1 cellular context compared by ENCODE assay signal in the genomic region with DNA sequence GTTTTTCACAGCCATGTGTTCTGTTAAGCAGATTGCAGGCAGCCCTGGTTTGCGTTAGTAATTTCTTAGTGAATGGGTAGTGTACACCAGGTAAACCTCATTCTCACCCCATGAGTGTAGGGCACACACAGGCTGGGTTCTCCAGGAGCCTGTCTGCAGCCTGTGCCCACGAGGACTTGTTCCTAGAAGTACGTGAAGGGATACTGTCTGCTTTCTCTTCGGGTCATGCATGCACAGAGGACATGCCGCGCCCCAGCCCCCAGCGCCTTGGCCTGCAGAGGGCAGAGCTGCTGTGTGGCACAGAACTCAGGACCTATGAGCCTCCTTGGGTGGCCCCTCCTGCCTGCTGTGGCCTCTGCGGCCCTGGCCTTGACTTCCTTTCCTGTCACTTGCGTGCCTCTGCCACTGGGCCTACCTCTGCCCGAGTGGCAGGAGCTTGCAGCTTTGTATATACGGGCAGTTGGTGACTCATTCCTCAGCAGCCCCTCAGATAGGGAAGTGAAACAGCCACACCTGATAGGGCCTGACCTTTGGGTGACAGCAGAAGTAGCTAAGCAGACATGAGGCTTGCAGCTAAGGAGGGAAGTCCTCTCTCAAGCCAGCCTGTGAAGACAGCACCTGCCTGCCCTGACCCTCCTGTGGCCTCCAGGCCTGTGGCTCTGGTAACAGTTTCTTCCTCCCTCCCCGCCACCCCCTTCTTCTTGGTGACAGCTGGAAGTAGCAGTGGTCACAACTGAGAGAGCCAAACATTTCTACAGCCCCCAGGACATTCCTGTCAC.
TF ChIP-seq lines count a peak whose summit lies in the region.

No MANE protein-coding gene starts in this region.

TF ChIP-seq in HepG2, 621 proteins besides CTCF, POLR2A, EP300 and RAD21 (continued from another document and continues in another):
- TF ChIP-seq, protein P1, sequence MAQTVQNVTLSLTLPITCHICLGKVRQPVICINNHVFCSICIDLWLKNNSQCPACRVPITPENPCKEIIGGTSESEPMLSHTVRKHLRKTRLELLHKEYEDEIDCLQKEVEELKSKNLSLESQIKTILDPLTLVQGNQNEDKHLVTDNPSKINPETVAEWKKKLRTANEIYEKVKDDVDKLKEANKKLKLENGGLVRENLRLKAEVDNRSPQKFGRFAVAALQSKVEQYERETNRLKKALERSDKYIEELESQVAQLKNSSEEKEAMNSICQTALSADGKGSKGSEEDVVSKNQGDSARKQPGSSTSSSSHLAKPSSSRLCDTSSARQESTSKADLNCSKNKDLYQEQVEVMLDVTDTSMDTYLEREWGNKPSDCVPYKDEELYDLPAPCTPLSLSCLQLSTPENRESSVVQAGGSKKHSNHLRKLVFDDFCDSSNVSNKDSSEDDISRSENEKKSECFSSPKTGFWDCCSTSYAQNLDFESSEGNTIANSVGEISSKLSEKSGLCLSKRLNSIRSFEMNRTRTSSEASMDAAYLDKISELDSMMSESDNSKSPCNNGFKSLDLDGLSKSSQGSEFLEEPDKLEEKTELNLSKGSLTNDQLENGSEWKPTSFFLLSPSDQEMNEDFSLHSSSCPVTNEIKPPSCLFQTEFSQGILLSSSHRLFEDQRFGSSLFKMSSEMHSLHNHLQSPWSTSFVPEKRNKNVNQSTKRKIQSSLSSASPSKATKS (CRISPR knock-in tag; IDR thresholded peaks at IDR 0.05): 0 out of 2 replicates have a peak, but pooled peaks have one; percentile 33
- TF ChIP-seq, protein P2, sequence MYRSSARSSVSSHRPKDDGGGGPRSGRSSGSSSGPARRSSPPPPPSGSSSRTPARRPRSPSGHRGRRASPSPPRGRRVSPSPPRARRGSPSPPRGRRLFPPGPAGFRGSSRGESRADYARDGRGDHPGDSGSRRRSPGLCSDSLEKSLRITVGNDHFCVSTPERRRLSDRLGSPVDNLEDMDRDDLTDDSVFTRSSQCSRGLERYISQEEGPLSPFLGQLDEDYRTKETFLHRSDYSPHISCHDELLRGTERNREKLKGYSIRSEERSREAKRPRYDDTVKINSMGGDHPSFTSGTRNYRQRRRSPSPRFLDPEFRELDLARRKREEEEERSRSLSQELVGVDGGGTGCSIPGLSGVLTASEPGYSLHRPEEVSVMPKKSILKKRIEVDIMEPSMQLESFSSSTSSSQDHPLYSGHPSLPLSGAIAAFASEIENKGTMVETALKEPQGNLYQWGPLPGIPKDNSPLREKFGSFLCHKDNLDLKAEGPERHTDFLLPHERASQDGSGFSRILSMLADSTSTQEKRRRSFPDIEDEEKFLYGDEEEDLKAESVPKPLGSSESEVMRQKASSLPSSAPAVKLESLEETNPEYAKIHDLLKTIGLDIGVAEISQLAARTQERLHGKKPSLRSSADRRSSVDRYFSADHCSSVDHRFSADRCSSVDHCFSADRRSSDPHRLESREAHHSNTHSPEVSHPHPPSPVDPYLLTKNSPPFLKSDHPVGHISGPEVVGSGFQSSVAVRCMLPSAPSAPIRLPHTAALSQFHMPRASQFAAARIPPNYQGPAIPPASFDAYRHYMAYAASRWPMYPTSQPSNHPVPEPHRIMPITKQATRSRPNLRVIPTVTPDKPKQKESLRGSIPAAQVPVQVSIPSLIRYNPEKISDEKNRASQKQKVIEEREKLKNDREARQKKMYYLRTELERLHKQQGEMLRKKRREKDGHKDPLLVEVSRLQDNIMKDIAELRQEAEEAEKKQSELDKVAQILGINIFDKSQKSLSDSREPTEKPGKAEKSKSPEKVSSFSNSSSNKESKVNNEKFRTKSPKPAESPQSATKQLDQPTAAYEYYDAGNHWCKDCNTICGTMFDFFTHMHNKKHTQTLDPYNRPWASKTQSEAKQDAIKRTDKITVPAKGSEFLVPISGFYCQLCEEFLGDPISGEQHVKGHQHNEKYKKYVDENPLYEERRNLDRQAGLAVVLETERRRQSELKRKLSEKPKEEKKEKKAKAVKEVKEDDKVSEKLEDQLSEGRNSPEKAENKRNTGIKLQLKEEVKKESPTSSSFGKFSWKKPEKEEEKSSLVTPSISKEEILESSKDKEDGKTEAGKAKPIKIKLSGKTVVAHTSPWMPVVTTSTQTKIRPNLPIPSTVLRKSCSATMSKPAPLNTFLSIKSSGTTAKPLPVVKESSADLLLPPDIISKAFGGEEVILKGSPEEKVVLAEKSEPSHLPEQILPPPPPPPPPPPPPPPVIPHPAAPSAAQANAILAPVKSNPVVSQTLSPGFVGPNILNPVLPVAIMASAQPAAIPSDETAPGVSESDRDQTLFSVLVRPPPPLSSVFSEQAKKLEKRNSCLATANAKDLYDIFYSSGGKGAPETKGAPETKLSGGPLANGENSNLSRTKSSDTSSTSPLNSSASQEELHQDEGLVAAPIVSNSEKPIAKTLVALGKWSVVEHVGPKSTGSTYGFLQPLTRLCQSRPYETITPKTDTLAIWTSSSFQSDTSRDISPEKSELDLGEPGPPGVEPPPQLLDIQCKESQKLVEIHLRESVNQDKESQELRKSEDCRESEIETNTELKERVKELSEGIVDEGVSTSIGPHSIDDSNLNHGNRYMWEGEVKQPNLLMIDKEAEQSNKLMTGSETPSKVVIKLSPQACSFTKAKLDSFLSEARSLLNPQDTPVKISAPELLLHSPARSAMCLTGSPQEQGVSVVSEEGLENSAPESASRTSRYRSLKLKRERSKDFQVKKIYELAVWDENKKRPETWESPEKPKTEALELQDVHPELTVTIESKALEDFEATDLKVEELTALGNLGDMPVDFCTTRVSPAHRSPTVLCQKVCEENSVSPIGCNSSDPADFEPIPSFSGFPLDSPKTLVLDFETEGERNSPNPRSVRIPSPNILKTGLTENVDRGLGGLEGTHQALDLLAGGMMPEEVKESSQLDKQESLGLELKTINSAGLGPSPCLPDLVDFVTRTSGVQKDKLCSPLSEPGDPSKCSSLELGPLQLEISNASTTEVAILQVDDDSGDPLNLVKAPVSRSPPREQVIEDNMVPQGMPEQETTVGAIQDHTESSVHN (CRISPR knock-in tag; IDR thresholded peaks at IDR 0.05): no peak
- TF ChIP-seq ZNF570 (CRISPR knock-in tag; IDR thresholded peaks at IDR 0.05; ENCODE audit: borderline replicate concordance): no peak
- no peak for TF ChIP-seq ZNF225 (CRISPR knock-in tag; IDR thresholded peaks at IDR 0.05)
- TF ChIP-seq, protein P3, sequence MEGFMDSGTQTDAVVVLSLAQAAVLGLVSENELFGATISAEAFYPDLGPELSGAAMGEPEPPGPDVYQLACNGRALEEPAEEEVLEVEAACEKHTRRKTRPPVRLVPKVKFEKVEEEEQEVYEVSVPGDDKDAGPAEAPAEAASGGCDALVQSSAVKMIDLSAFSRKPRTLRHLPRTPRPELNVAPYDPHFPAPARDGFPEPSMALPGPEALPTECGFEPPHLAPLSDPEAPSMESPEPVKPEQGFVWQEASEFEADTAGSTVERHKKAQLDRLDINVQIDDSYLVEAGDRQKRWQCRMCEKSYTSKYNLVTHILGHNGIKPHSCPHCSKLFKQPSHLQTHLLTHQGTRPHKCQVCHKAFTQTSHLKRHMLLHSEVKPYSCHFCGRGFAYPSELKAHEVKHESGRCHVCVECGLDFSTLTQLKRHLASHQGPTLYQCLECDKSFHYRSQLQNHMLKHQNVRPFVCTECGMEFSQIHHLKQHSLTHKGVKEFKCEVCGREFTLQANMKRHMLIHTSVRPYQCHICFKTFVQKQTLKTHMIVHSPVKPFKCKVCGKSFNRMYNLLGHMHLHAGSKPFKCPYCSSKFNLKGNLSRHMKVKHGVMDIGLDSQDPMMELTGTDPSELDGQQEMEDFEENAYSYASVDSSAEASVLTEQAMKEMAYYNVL (CRISPR knock-in tag; IDR thresholded peaks at IDR 0.05; ENCODE audit: borderline replicate concordance): no peak
- peak; percentile 71 for TF ChIP-seq JUN (CRISPR knock-in tag; IDR thresholded peaks at IDR 0.05)
- peak; percentile 54; the same call in 1 of the 2 replicates for TF ChIP-seq ZNF619 (CRISPR knock-in tag; IDR thresholded peaks at IDR 0.05)
- TF ChIP-seq, protein P4, sequence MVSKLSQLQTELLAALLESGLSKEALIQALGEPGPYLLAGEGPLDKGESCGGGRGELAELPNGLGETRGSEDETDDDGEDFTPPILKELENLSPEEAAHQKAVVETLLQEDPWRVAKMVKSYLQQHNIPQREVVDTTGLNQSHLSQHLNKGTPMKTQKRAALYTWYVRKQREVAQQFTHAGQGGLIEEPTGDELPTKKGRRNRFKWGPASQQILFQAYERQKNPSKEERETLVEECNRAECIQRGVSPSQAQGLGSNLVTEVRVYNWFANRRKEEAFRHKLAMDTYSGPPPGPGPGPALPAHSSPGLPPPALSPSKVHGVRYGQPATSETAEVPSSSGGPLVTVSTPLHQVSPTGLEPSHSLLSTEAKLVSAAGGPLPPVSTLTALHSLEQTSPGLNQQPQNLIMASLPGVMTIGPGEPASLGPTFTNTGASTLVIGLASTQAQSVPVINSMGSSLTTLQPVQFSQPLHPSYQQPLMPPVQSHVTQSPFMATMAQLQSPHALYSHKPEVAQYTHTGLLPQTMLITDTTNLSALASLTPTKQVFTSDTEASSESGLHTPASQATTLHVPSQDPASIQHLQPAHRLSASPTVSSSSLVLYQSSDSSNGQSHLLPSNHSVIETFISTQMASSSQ (IDR thresholded peaks at IDR 0.05; ENCODE audit: low read depth): no peak
- TF ChIP-seq, protein P4 (CRISPR knock-in tag; IDR thresholded peaks at IDR 0.05; ENCODE audit: borderline replicate concordance): peak; percentile 32; the same call in 1 of the 2 replicates
- no peak for TF ChIP-seq ZIK1 (CRISPR knock-in tag; IDR thresholded peaks at IDR 0.05; ENCODE audit: borderline replicate concordance, low read depth)
- TF ChIP-seq KDM3A (CRISPR knock-in tag; IDR thresholded peaks at IDR 0.05; ENCODE audit: low read depth): peak; percentile 24; the same call in 1 of the 2 replicates
- TF ChIP-seq, protein P5, sequence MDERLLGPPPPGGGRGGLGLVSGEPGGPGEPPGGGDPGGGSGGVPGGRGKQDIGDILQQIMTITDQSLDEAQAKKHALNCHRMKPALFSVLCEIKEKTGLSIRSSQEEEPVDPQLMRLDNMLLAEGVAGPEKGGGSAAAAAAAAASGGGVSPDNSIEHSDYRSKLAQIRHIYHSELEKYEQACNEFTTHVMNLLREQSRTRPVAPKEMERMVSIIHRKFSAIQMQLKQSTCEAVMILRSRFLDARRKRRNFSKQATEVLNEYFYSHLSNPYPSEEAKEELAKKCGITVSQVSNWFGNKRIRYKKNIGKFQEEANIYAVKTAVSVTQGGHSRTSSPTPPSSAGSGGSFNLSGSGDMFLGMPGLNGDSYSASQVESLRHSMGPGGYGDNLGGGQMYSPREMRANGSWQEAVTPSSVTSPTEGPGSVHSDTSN (CRISPR knock-in tag; IDR thresholded peaks at IDR 0.05): peak; percentile 60
- TF ChIP-seq ZNF337 (CRISPR knock-in tag; IDR thresholded peaks at IDR 0.05; ENCODE audit: borderline replicate concordance, low read depth): no peak
- peak; percentile 51; the same call in 1 of the 2 replicates for TF ChIP-seq KAT8 (CRISPR knock-in tag; IDR thresholded peaks at IDR 0.05)
- TF ChIP-seq NFATC3 (CRISPR knock-in tag; IDR thresholded peaks at IDR 0.05): 0 out of 2 replicates have a peak, but pooled peaks have one; percentile 19
- TF ChIP-seq ZNF326 (CRISPR knock-in tag; IDR thresholded peaks at IDR 0.05; ENCODE audit: borderline replicate concordance): no peak
- TF ChIP-seq CCDC6 (CRISPR knock-in tag; IDR thresholded peaks at IDR 0.05): 0 out of 2 replicates have a peak, but pooled peaks have one; percentile 35
- no peak for TF ChIP-seq ATM (IDR thresholded peaks at IDR 0.05; ENCODE audit: borderline replicate concordance)
- TF ChIP-seq ZNF615 (CRISPR knock-in tag; IDR thresholded peaks at IDR 0.05; ENCODE audit: borderline replicate concordance): no peak; the same call in 1 of the 2 replicates
- TF ChIP-seq SMAD1 (CRISPR knock-in tag; IDR thresholded peaks at IDR 0.05; ENCODE audit: borderline replicate concordance, low read depth): peak; percentile 61; the same call in 1 of the 2 replicates
- TF ChIP-seq, protein P6, sequence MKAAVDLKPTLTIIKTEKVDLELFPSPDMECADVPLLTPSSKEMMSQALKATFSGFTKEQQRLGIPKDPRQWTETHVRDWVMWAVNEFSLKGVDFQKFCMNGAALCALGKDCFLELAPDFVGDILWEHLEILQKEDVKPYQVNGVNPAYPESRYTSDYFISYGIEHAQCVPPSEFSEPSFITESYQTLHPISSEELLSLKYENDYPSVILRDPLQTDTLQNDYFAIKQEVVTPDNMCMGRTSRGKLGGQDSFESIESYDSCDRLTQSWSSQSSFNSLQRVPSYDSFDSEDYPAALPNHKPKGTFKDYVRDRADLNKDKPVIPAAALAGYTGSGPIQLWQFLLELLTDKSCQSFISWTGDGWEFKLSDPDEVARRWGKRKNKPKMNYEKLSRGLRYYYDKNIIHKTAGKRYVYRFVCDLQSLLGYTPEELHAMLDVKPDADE (CRISPR knock-in tag; IDR thresholded peaks at IDR 0.05): no peak
- TF ChIP-seq ZNF782 (CRISPR knock-in tag; IDR thresholded peaks at IDR 0.05; ENCODE audit: borderline replicate concordance): no peak
- no peak for TF ChIP-seq KLF11 (CRISPR knock-in tag; IDR thresholded peaks at IDR 0.05)
- no peak for TF ChIP-seq EZH2 (conservative IDR thresholded peaks at IDR 0.05; ENCODE audit: low read depth, low read length)
- TF ChIP-seq ZNF775 (CRISPR knock-in tag; IDR thresholded peaks at IDR 0.05; ENCODE audit: borderline replicate concordance): no peak
- peak; percentile 46; the same call in 1 of the 2 replicates for TF ChIP-seq ZNF644 (CRISPR knock-in tag; IDR thresholded peaks at IDR 0.05; ENCODE audit: low read depth)
- peak; percentile 71; the same call in 1 of the 2 replicates for TF ChIP-seq FOXK1 (CRISPR knock-in tag; IDR thresholded peaks at IDR 0.05; ENCODE audit: borderline replicate concordance, low read depth)
- no peak for TF ChIP-seq NFIB (CRISPR knock-in tag; IDR thresholded peaks at IDR 0.05; ENCODE audit: borderline replicate concordance)
- no peak for TF ChIP-seq ZNF577 (CRISPR knock-in tag; IDR thresholded peaks at IDR 0.05; ENCODE audit: borderline replicate concordance, low read depth)
- TF ChIP-seq ZFAT (CRISPR knock-in tag; conservative IDR thresholded peaks at IDR 0.05): no peak
- no peak for TF ChIP-seq ARNT (IDR thresholded peaks at IDR 0.05)
- TF ChIP-seq PCBP1 (IDR thresholded peaks at IDR 0.05; ENCODE audit: borderline replicate concordance, low read depth, low read length): no peak
- TF ChIP-seq, protein P7, sequence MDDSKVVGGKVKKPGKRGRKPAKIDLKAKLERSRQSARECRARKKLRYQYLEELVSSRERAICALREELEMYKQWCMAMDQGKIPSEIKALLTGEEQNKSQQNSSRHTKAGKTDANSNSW (CRISPR knock-in tag; IDR thresholded peaks at IDR 0.05; ENCODE audit: borderline replicate concordance): no peak
